20 cellular contexts compared by ENCODE assay signal in the genomic region with DNA sequence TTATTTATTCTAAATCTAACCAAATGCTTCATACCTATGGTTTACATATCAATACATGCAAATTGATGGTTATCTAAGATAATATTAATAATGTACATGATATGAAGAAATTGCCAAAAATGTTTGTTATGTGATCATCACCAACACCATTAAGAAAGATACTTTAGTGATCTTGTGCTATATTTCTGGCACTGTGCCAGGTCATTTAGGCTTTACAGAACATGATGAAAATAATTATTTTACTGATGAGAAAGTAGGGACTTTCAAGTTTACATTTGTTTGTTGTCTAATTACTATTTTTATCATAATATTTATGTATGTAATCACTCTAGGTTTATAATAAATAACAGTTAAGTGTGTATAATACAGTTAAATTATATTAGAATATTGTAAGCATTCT.
"Had no signal": no experiment of that assay in that cellular context is flagged by ENCODE, and none has a peak within 500 bp of the region (broad histone marks: within the 10 kb centered on the region; RNA-seq: fewer than 3 reads in every experiment).

No MANE protein-coding gene starts in this region.

- DNase-seq: activated CD4-positive, CD25-positive, alpha-beta regulatory T cell treated with anti-CD3 and anti-CD28 coated beads, Interleukin-2, amount 50 U/mL, for 72 hours; activated CD8-positive, alpha-beta memory T cell treated with anti-CD3 and anti-CD28 coated beads for 24 hours; activated CD8-positive, alpha-beta memory T cell treated with anti-CD3 and anti-CD28 coated beads, Interleukin-2, amount 50 U/mL, for 48 hours; activated effector memory CD4-positive, alpha-beta T cell treated with Interleukin-2 at 50 U/mL for 16 hours; activated naive CD4-positive, alpha-beta T cell treated with anti-CD3 and anti-CD28 coated beads, Interleukin-2, amount 10 ng/mL, durations not matched to agents 7 days and 5 days; activated naive CD8-positive, alpha-beta T cell treated with anti-CD3 and anti-CD28 coated beads, Interleukin-2, amount 50 U/mL, for 24 hours; activated T-cell treated with anti-CD3 and anti-CD28 coated beads, Interleukin-2, amount 50 U/mL, for 48 hours; aorta; brain microvascular endothelial cell; central memory CD4-positive, alpha-beta T cell; heart right ventricle; left ventricle myocardium superior; nephron progenitor cell; nucleus accumbens; retina; stimulated activated naive CD4-positive, alpha-beta T cell treated with Interleukin-2 at 50 U/mL for 16 hours; tibial artery had no signal

- H3K4me3 ChIP-seq: coronary artery, gastroesophageal sphincter, heart right ventricle, tibial artery had no signal

- H3K9me3 ChIP-seq: gastroesophageal sphincter, tibial artery had no signal

- H3K36me3 ChIP-seq: brain microvascular endothelial cell, gastroesophageal sphincter, heart right ventricle, tibial artery had no signal

- H3K27ac ChIP-seq: brain microvascular endothelial cell, coronary artery, gastroesophageal sphincter, heart right ventricle, tibial artery, VCaP had no signal

- H3K27me3 ChIP-seq: brain microvascular endothelial cell, gastroesophageal sphincter, heart right ventricle, tibial artery had no signal

- H3K4me1 ChIP-seq: heart right ventricle had no signal
